ENCODE assay signal across 7 cellular contexts in genomic region chr11:37527545-37527944, GRCh38.
"Had no signal": no experiment of that assay in that cellular context is flagged by ENCODE, and none has a peak within 500 bp of the region (broad histone marks: within the 10 kb centered on the region; RNA-seq: fewer than 3 reads in every experiment).

No MANE protein-coding gene starts in this region.

- H3K27me3 Mint-ChIP-seq: IgD-negative memory B cell had no signal

- FAIRE-seq: HTR-8/SVneo had no signal

- H3K4me1 Mint-ChIP-seq: IgD-negative memory B cell had no signal

- H3K27ac Mint-ChIP-seq: IgD-negative memory B cell had no signal

- H3K27ac ChIP-seq: HL-60, KMS-11 had no signal

- DNase-seq: Karpas-422, KBM-7, KG1 had no signal

- H3K4me2 ChIP-seq: KMS-11 had no signal

- H3K9ac ChIP-seq: KMS-11 had no signal

- H3K4me3 Mint-ChIP-seq: IgD-negative memory B cell had no signal

- H3K36me3 Mint-ChIP-seq: IgD-negative memory B cell had no signal
